ENCODE assay signal across 9 cellular contexts in genomic region chr16:28596840-28597691, GRCh38. TPM values are rescaled to one million over a fixed set of nuclear protein-coding genes. Genes with fewer than 3 reads are reported as not detected.
DNase-seq lines count a peak whose midpoint lies in the region; ATAC-seq and TF ChIP-seq lines count a peak whose summit lies in the region.
"Had no signal": no experiment of that assay in that cellular context is flagged by ENCODE, and none has a peak within 500 bp of the region (broad histone marks: within the 10 kb centered on the region; RNA-seq: fewer than 3 reads in every experiment).

SULT1A2 (minus strand) TSS chr16:28597050; CDS start chr16:28595930, 1,120 bp downstream.

- H4K20me1 ChIP-seq in KMS-11 (ENCODE audit: insufficient read depth), result no peaks in the 10 kb centered on the region

- H3K4me3 ChIP-seq in KMS-11 (IDR thresholded peaks at IDR 0.05; ENCODE audit: insufficient read depth, low read depth, low read length) (no peak within 1 kb of the TSS), spleen (peak within 1 kb of the TSS in 2 of 8 donors; percentile 7 to 14)

- in situ Hi-C loops in T47D (cut with HindIII; ENCODE audit: low pct_unique_long_range_greater_than_20kb, low sequenced_read_pairs), result no loop called here

- 47 to 63% (median 49%) methylated on average over 11 of the region's 11 CpGs for WGBS in spleen, 5 donors

- intact Hi-C loops in spleen (cut with DNase I; ENCODE audit: low total_unique reads), result no loop called here

- ATAC-seq in stimulated activated naive CD8-positive, alpha-beta T cell treated with anti-CD3 and anti-CD28 coated beads, Interleukin-15, Interleukin-2, amounts not matched to agents 100 U/mL and 50 U/mL, for 24 hours, result no peak
- ATAC-seq: stimulated activated naive CD8-positive, alpha-beta T cell treated with anti-CD3 and anti-CD28 coated beads, Interleukin-15, amount 100 ng/mL, for 72 hours had no signal

- H3K4me1 ChIP-seq in KMS-11 (ENCODE audit: low read depth, poor library complexity, severe bottlenecking) (peaks cover 16% of the 10 kb centered on the region), spleen (peaks cover 0 to 15% (median 2%) of the 10 kb centered on the region in 6 donors)

- no peaks in the 10 kb centered on the region for H3K79me2 ChIP-seq in KMS-11 (ENCODE audit: insufficient read depth, low read depth)

- peak within 1 kb of the TSS; percentile 41; the same call in 1 of the 2 replicates for H3K4me2 ChIP-seq in KMS-11

- H3K27me3 ChIP-seq in KMS-11 (ENCODE audit: insufficient read depth, low read depth) (no peaks in the 10 kb centered on the region), spleen (replicated peaks in 1 of 7) (peaks cover 0 to 4% (median 0%) of the 10 kb centered on the region in 7 donors)

- TF ChIP-seq CTCF in KMS-11 (conservative IDR thresholded peaks at IDR 0.05; ENCODE audit: low read depth, low read length), result no peak
- TF ChIP-seq CTCF in spleen (IDR thresholded peaks at IDR 0.05 in 8 of 11, conservative IDR thresholded peaks at IDR 0.05 in 3 of 11), result no peak

- peak; percentile 43 to 85 for DNase-seq in T47D (ENCODE audit: low read depth in 1 of 2, low spot score in 1 of 2)
- peak; percentile 90 for DNase-seq in left kidney (ENCODE audit: low read depth, low spot score)
- peak; percentile 59 for DNase-seq in spleen
- DNase-seq in stimulated activated naive CD8-positive, alpha-beta T cell treated with anti-CD3 and anti-CD28 coated beads, Interleukin-15, Interleukin-2, amounts not matched to agents 100 U/mL and 50 U/mL, for 24 hours, result no peak
- DNase-seq in pons (ENCODE audit: low spot score), result no peak
- no peak for DNase-seq in AG20443 (ENCODE audit: low spot score)
- DNase-seq: immature natural killer cell; stimulated activated naive CD8-positive, alpha-beta T cell treated with anti-CD3 and anti-CD28 coated beads, Interleukin-15, amount 100 ng/mL, for 72 hours had no signal

- H3K36me3 ChIP-seq in KMS-11 (ENCODE audit: insufficient read depth) (no peaks in the 10 kb centered on the region), spleen (peaks cover 0 to 12% (median 0%) of the 10 kb centered on the region in 6 donors)

- H2AFZ ChIP-seq in KMS-11 (ENCODE audit: low read depth), result no peak within 1 kb of the TSS; the same call in 1 of the 2 replicates

- H3K9me3 ChIP-seq in spleen, result no peaks in the 10 kb centered on the region

- TF ChIP-seq POLR2A in spleen (IDR thresholded peaks at IDR 0.05), result no peak

- H3K27ac ChIP-seq in KMS-11, result no peak within 1 kb of the TSS
- peak within 1 kb of the TSS in 6 of 8 donors; percentile 32 to 59 (median 50) for H3K27ac ChIP-seq in spleen

- H3K9ac ChIP-seq in KMS-11, result no peak within 1 kb of the TSS

RNA-seq across cellular contexts. Expression of gene SULT1A2, which starts in this region (rescaled TPM):
- 1 to 10 TPM; 2.0 to 9.4 (median 5.5) TPM for total RNA-seq in spleen
- polyA plus RNA-seq in spleen, result 1 to 10 TPM; 1.3 to 3.9 (median 1.7) TPM

Comparison
In these comparisons a context has a peak if more than half of its experiments do, and no peak if none do; other contexts are left out.
1. DNase-seq: peak in T47D (2 of 2), left kidney (single experiment) and spleen (single experiment); none in stimulated activated naive CD8-positive, alpha-beta T cell treated with anti-CD3 and anti-CD28 coated beads, Interleukin-15, Interleukin-2, amounts not matched to agents 100 U/mL and 50 U/mL, for 24 hours (single experiment), pons (single experiment) and AG20443 (single experiment).